In the genomic region with DNA sequence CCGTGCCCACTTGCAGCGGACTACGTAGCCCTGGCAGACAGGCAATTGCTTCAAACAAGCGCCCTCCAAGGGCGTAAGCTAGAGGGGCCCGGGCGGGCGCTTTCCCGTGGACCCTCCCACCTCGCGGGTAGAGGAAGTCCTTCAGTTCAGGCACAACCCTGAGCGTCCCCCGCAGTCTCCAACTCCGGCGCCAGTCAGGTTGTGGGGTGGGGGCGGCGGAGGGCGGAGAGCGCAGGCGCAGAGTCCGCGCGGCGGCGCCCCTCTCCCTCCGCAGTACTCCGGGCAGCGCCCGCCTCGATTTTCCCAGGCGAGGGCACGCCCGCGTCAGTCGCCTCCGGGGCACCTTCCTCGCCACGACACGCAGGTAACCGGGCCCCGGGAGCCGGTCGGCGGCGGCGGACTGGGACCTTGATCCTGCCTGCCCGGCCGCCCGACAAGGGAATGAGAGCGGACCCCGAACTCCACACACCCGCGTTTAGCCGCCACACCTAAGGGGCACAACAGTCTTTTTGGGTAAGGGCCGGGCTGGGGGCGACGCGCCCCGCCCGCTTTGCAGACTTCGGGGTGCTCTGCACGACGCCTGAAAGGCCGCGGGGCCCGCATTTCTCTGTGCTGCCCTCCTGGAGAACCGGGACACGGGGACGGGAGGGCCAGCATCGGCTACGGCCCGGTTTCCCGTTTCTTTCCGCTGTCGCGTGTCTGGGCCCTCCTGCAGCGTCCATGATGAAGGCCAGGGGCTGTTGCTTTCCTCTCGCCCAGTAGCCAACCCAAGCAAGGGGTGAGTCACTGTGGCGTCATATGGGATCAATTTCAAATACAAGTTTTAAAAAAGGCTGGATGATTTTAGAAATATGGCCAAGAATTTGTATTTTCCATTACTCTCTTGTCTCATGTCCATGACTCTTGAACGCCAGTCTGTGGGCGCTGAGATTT, we compare ENCODE assay signal across 8 cellular contexts. TPM values are rescaled to one million over a fixed set of nuclear protein-coding genes. Genes with fewer than 3 reads are reported as not detected.
DNase-seq lines count a peak whose midpoint lies in the region; ATAC-seq and TF ChIP-seq lines count a peak whose summit lies in the region.

A gene (plus strand): TSS at position 276 of the 933 bp plus-strand sequence. CDS start 35,335 bp downstream, outside the sequence.

- peaks cover 17% of the 10 kb centered on the region for H3K9me3 ChIP-seq in A673 (ENCODE audit: low read depth, low read length, poor library complexity, severe bottlenecking)

- H3K27me3 ChIP-seq in A673 (replicated peaks; ENCODE audit: insufficient read depth, low read depth, low read length, poor library complexity) (no peaks in the 10 kb centered on the region), kidney epithelial cell (ENCODE audit: control insufficient read depth, insufficient read depth, low read length) (no peaks in the 10 kb centered on the region)

- ATAC-seq in GM19035 (IDR thresholded peaks at IDR 0.05; ENCODE audit: unreplicated experiment) (peak; percentile 61), GM21786 (IDR thresholded peaks at IDR 0.05; ENCODE audit: unreplicated experiment) (no peak)

- intact Hi-C loops in A673 (cut with micrococcal nuclease; ENCODE audit: unreplicated experiment) = loop anchor here (5.0 kb wide), 1 partner anchor 193 kb away; no protein-coding TSS in a partner anchor

- CTCF ChIA-PET in A673 (lab: Charles Lee) = no interaction called here

- H3K36me3 ChIP-seq in A673 (ENCODE audit: insufficient read depth, low read length, poor library complexity, severe bottlenecking) = no peaks in the 10 kb centered on the region
- no peaks in the 10 kb centered on the region for H3K36me3 ChIP-seq in kidney epithelial cell (ENCODE audit: control insufficient read depth, insufficient read depth, low read length)

- TSS peak; percentile 58 for BruUV-seq in A673 (replicated peaks; lab: Mats Ljungman, UMichigan)

- POLR2A ChIA-PET in A673 (lab: Charles Lee; ENCODE audit: low non-redundant PET) = no interaction called here

- TF ChIP-seq CTCF in A673 (conservative IDR thresholded peaks at IDR 0.05; ENCODE audit: low read depth, low read length) (no peak), WI38 (IDR thresholded peaks at IDR 0.05; ENCODE audit: low read depth, low read length) (no peak), kidney epithelial cell (IDR thresholded peaks at IDR 0.05; ENCODE audit: insufficient read depth, low read length, poor library complexity, severe bottlenecking) (peak; percentile 20)

- H3K27ac ChIP-seq in A673 (ENCODE audit: low read depth, low read length, poor library complexity, severe bottlenecking) (peak within 1 kb of the TSS; percentile 87), cingulate gyrus (ENCODE audit: low read depth, low read length) (peak within 1 kb of the TSS; percentile 22)

- DNase-seq in A673 (ENCODE audit: low spot score) = peak; percentile 90
- peak; percentile 73 for DNase-seq in NCI-H1436 treated with DMSO at 0.1 percent for 48 hours (lab: John Stamatoyannopoulos, UW)
- no peak for DNase-seq in kidney epithelial cell (ENCODE audit: low read depth)
- peak; percentile 24 for DNase-seq in smooth muscle cell of the brain vasculature (ENCODE audit: low read depth, low spot score)

- H3K4me3 ChIP-seq in A673 (ENCODE audit: low read depth, low read length, poor library complexity, severe bottlenecking) (peak within 1 kb of the TSS; percentile 68), WI38 (ENCODE audit: low read depth, low read length) (peak within 1 kb of the TSS; percentile 75), kidney epithelial cell (ENCODE audit: low read depth, low read length) (peak within 1 kb of the TSS; percentile 59)

- H3K4me1 ChIP-seq in A673 (ENCODE audit: insufficient read depth, low read length, poor library complexity, severe bottlenecking) = peaks cover 18% of the 10 kb centered on the region

RNA-seq across cellular contexts. Expression of the gene that starts here (rescaled TPM):
- total RNA-seq in A673 (2021) = 25.0 and 26.4 TPM in 2 replicates
- 3.9 and 6.6 TPM in 2 replicates for total RNA-seq in kidney epithelial cell
